In genomic region chr4:102503831-102504786, GRCh38 we compare ENCODE assay signal across 10 cellular contexts. TPM values are rescaled to one million over a fixed set of nuclear protein-coding genes. Genes with fewer than 3 reads are reported as not detected.
DNase-seq lines count a peak whose midpoint lies in the region; ATAC-seq and TF ChIP-seq lines count a peak whose summit lies in the region.
"Had no signal": no experiment of that assay in that cellular context is flagged by ENCODE, and none has a peak within 500 bp of the region (broad histone marks: within the 10 kb centered on the region; RNA-seq: fewer than 3 reads in every experiment).

No MANE protein-coding gene starts in this region.

- H3K36me3 ChIP-seq in OCI-LY1 (ENCODE audit: insufficient read depth, low read length) (no peaks in the 10 kb centered on the region), colonic mucosa (no peaks in the 10 kb centered on the region), parathyroid adenoma (ENCODE audit: control insufficient read depth, insufficient read depth, low read length) (no peaks in the 10 kb centered on the region)

- DNase-seq in GM12865 (ENCODE audit: low read depth) (no peak), colonic mucosa (no peak), HuH-7 (ENCODE audit: low spot score) (no peak), NCI-H226 (no peak), DMS53 treated with DMSO at 0.1 percent for 48 hours (lab: John Stamatoyannopoulos, UW; ENCODE audit: unreplicated experiment) (no peak)

- H3K9ac ChIP-seq in OCI-LY1 (ENCODE audit: low read length) (peak overlapping the region; percentile 99), colonic mucosa (ENCODE audit: low read depth in 2 of 2, low read length in 2 of 2) (peak overlapping the region in 1 of 2 donors; percentile 30), parathyroid adenoma (no peak overlapping the region)

- H3K79me2 ChIP-seq in OCI-LY1 (ENCODE audit: insufficient read depth, low read length) (peaks cover 68% of the 10 kb centered on the region), parathyroid adenoma (peaks cover 9% of the 10 kb centered on the region)

- no peak for TF ChIP-seq CTCF in GM12865 (IDR thresholded peaks at IDR 0.05; ENCODE audit: insufficient read depth, low read depth, low read length, missing control alignments)
- TF ChIP-seq CTCF in OCI-LY1 (IDR thresholded peaks at IDR 0.05; ENCODE audit: low read length): no peak
- TF ChIP-seq CTCF in colonic mucosa (IDR thresholded peaks at IDR 0.05): no peak
- no peak for TF ChIP-seq CTCF in parathyroid adenoma (IDR thresholded peaks at IDR 0.05)

- intact Hi-C loops in colonic mucosa (cut with DNase I): loop anchor here (5.0 kb wide), 1 partner anchor 57 kb away; no protein-coding TSS in a partner anchor

- no peaks in the 10 kb centered on the region for H3K27me3 ChIP-seq in OCI-LY1 (ENCODE audit: insufficient read depth, low read length)
- no peaks in the 10 kb centered on the region for H3K27me3 ChIP-seq in colonic mucosa
- H3K27me3 ChIP-seq in parathyroid adenoma (ENCODE audit: control insufficient read depth, insufficient read depth, low read length): no peaks in the 10 kb centered on the region

- H3K9me2 ChIP-seq in OCI-LY1 (ENCODE audit: low read depth, low read length): no peaks in the 10 kb centered on the region

- H3K4me1 ChIP-seq in OCI-LY1 (ENCODE audit: insufficient read depth, low read length, severe bottlenecking): peaks cover 50% of the 10 kb centered on the region
- peaks cover 4% of the 10 kb centered on the region for H3K4me1 ChIP-seq in colonic mucosa
- H3K4me1 ChIP-seq in parathyroid adenoma: peaks cover 2% of the 10 kb centered on the region

- ATAC-seq in GM19351 (IDR thresholded peaks at IDR 0.05; ENCODE audit: unreplicated experiment): no peak
- ATAC-seq: sciatic nerve had no signal

- peak overlapping the region; percentile 89 for H3K27ac ChIP-seq in OCI-LY1 (ENCODE audit: low read depth, low read length, poor library complexity, severe bottlenecking)
- no peak overlapping the region for H3K27ac ChIP-seq in colonic mucosa
- H3K27ac ChIP-seq in parathyroid adenoma: no peak overlapping the region
- H3K27ac ChIP-seq: epithelial cell of prostate had no signal

- H3F3A ChIP-seq in OCI-LY1 (ENCODE audit: insufficient read depth, low read length): no peaks in the 10 kb centered on the region

- H3K4me3 ChIP-seq in GM12865 (ENCODE audit: low read depth, low read length): peak overlapping the region; percentile 92
- H3K4me3 ChIP-seq in OCI-LY1 (ENCODE audit: low read depth, low read length, poor library complexity, severe bottlenecking): peak overlapping the region; percentile 82
- peak overlapping the region; percentile 69 for H3K4me3 ChIP-seq in colonic mucosa
- no peak overlapping the region for H3K4me3 ChIP-seq in parathyroid adenoma (ENCODE audit: low read depth, low read length)

- H4K20me1 ChIP-seq in OCI-LY1 (ENCODE audit: insufficient read depth, low read length): 0 out of 2 replicates have a peak, but pooled peaks cover 2% of the 10 kb centered on the region

- H3K9me3 ChIP-seq in OCI-LY1 (ENCODE audit: low read length) (no peaks in the 10 kb centered on the region), colonic mucosa (no peaks in the 10 kb centered on the region), parathyroid adenoma (ENCODE audit: control insufficient read depth, low read length) (no peaks in the 10 kb centered on the region)

- H3K4me2 ChIP-seq in OCI-LY1 (ENCODE audit: low read length) (peak overlapping the region; percentile 81), parathyroid adenoma (ENCODE audit: low read length) (peak overlapping the region; percentile 31)

- H2AFZ ChIP-seq in OCI-LY1 (ENCODE audit: low read length) (no peak overlapping the region), parathyroid adenoma (no peak overlapping the region)

RNA-seq across cellular contexts. Expression of gene NFKB1, which starts 3.0 kb away (rescaled TPM):
- total RNA-seq in colonic mucosa: 10 to 100 TPM; 57.6 to 61.6 TPM
